10 cellular contexts compared by ENCODE assay signal in genomic region chr11:130737866-130738431, GRCh38.
DNase-seq lines count a peak whose midpoint lies in the region; ATAC-seq and TF ChIP-seq lines count a peak whose summit lies in the region.
"Had no signal": no experiment of that assay in that cellular context is flagged by ENCODE, and none has a peak within 500 bp of the region (broad histone marks: within the 10 kb centered on the region; RNA-seq: fewer than 3 reads in every experiment).

No MANE protein-coding gene starts in this region.

- CTCF ChIA-PET in SK-N-SH (lab: Yijun Ruan, JAX) = interaction anchor here (1.3 to 2.4 kb wide), 2 partner anchors 124 to 303 kb away, joined by 3 to 6 read pairs; no protein-coding TSS in a partner anchor
- CTCF ChIA-PET in activated naive CD4-positive, alpha-beta T cell treated with anti-CD3 and anti-CD28 coated beads, Interleukin-2, amount 10 ng/mL, durations not matched to agents 7 days and 5 days (lab: Charles Lee) = interaction anchor here (1.3 kb wide), 1 partner anchor 307 kb away, joined by 3 read pairs; no protein-coding TSS in a partner anchor

- peaks cover 22% of the 10 kb centered on the region for H3K9me3 Mint-ChIP-seq in activated naive CD4-positive, alpha-beta T cell treated with anti-CD3 and anti-CD28 coated beads, Interleukin-2, amount 10 ng/mL, durations not matched to agents 7 days and 5 days

- H3K36me3 ChIP-seq in SK-N-SH (replicated peaks in 1 of 2; ENCODE audit: control insufficient read depth in 1 of 2, insufficient read depth in 2 of 2, low read length in 1 of 2) (peaks cover 0 to 6% of the 10 kb centered on the region in 2 experiments), colonic mucosa (no peaks in the 10 kb centered on the region)

- H3K36me3 Mint-ChIP-seq in activated naive CD4-positive, alpha-beta T cell treated with anti-CD3 and anti-CD28 coated beads, Interleukin-2, amount 10 ng/mL, durations not matched to agents 7 days and 5 days = no peaks in the 10 kb centered on the region

- DNase-seq in DMS 273 (lab: John Stamatoyannopoulos, UW; ENCODE audit: unreplicated experiment) (peak; percentile 46), SK-N-SH (peak; percentile 47), cardiac septum (ENCODE audit: low spot score) (peak; percentile 79), renal cortical epithelial cell (ENCODE audit: low read depth) (peak; percentile 33), colonic mucosa (no peak)
- DNase-seq in activated naive CD4-positive, alpha-beta T cell treated with anti-CD3 and anti-CD28 coated beads, Interleukin-2, amount 10 ng/mL, durations not matched to agents 7 days and 5 days = no peak
- DNase-seq: NCI-H187 treated with DMSO at 0.1 percent for 48 hours had no signal

- intact Hi-C loops in cardiac septum (cut with DNase I) (loop anchor here (5.0 kb wide), 1 partner anchor 66 kb away; no protein-coding TSS in a partner anchor), colonic mucosa (cut with DNase I) (no loop called here)

- H3K79me2 ChIP-seq in SK-N-SH (ENCODE audit: insufficient read depth) = no peaks in the 10 kb centered on the region

- H3K4me2 ChIP-seq in SK-N-SH = peak overlapping the region; percentile 59

- ATAC-seq in HG03039 (IDR thresholded peaks at IDR 0.05; ENCODE audit: unreplicated experiment) (no peak), HG03378 (IDR thresholded peaks at IDR 0.05; ENCODE audit: unreplicated experiment) (no peak)
- ATAC-seq: WTC11 had no signal

- H2AFZ ChIP-seq in SK-N-SH (ENCODE audit: low read depth) = peak overlapping the region; percentile 76; the same call in 1 of the 2 replicates

- no peaks in the 10 kb centered on the region for H3K9me2 ChIP-seq in SK-N-SH

- H3K27ac ChIP-seq in SK-N-SH (ENCODE audit: low read depth in 2 of 2, low read length in 1 of 2) (peak overlapping the region; percentile 64 to 66; a peak in 3 of 4 replicates), colonic mucosa (no peak overlapping the region)

- H4K20me1 ChIP-seq in SK-N-SH (ENCODE audit: insufficient read depth) = no peaks in the 10 kb centered on the region

- peaks cover 26% of the 10 kb centered on the region for H3F3A ChIP-seq in SK-N-SH (replicated peaks; ENCODE audit: insufficient read depth)

- H3K4me3 ChIP-seq in SK-N-SH (ENCODE audit: low read depth in 2 of 2, low read length in 1 of 2) (peak overlapping the region; percentile 22 to 23; a peak in 1 of 4 replicates), colonic mucosa (no peak overlapping the region)

- TF ChIP-seq CTCF in SK-N-SH (IDR thresholded peaks at IDR 0.05) = no peak
- TF ChIP-seq CTCF in colonic mucosa (IDR thresholded peaks at IDR 0.05) = no peak

- no peaks in the 10 kb centered on the region for H3K27me3 Mint-ChIP-seq in activated naive CD4-positive, alpha-beta T cell treated with anti-CD3 and anti-CD28 coated beads, Interleukin-2, amount 10 ng/mL, durations not matched to agents 7 days and 5 days

- H3K27ac Mint-ChIP-seq in activated naive CD4-positive, alpha-beta T cell treated with anti-CD3 and anti-CD28 coated beads, Interleukin-2, amount 10 ng/mL, durations not matched to agents 7 days and 5 days = no peak overlapping the region
- H3K27ac Mint-ChIP-seq: WTC11 had no signal

- H3K27me3 ChIP-seq in SK-N-SH (ENCODE audit: insufficient read depth) (no peaks in the 10 kb centered on the region), colonic mucosa (no peaks in the 10 kb centered on the region)

- H3K4me3 Mint-ChIP-seq in activated naive CD4-positive, alpha-beta T cell treated with anti-CD3 and anti-CD28 coated beads, Interleukin-2, amount 10 ng/mL, durations not matched to agents 7 days and 5 days = no peak overlapping the region
- H3K4me3 Mint-ChIP-seq: WTC11 had no signal

- H3K9ac ChIP-seq in SK-N-SH (peak overlapping the region; percentile 30), colonic mucosa (ENCODE audit: low read depth in 2 of 2, low read length in 2 of 2) (no peak overlapping the region)

- H3K4me1 Mint-ChIP-seq in activated naive CD4-positive, alpha-beta T cell treated with anti-CD3 and anti-CD28 coated beads, Interleukin-2, amount 10 ng/mL, durations not matched to agents 7 days and 5 days = peaks cover 22% of the 10 kb centered on the region

- peak in 1 of 2 experiments; percentile 83; a peak in 1 of 4 replicates for TF ChIP-seq EP300 in SK-N-SH (IDR thresholded peaks at IDR 0.05; ENCODE audit: borderline replicate concordance in 1 of 2, low read depth in 1 of 2, low read length in 1 of 2)

- POLR2A ChIA-PET in SK-N-SH (lab: Yijun Ruan, JAX) = no interaction called here

- 14% methylated on average over 12 of the region's 12 CpGs for WGBS in SK-N-SH (ENCODE audit: low lambda C conversion rate)

- H3K4me1 ChIP-seq in SK-N-SH (ENCODE audit: control insufficient read depth in 1 of 2, insufficient read depth in 2 of 2, low read depth in 1 of 2, low read length in 1 of 2) (peaks cover 4 to 7% of the 10 kb centered on the region in 2 experiments; a peak in 3 of 4 replicates), colonic mucosa (no peaks in the 10 kb centered on the region)

- TF ChIP-seq RAD21 in SK-N-SH (IDR thresholded peaks at IDR 0.05; ENCODE audit: low read length) = no peak

- peaks cover 16% of the 10 kb centered on the region; the same call in 1 of the 2 replicates for H3K9me3 ChIP-seq in SK-N-SH
- no peaks in the 10 kb centered on the region for H3K9me3 ChIP-seq in colonic mucosa

TF ChIP-seq in SK-N-SH, 30 proteins besides CTCF, POLR2A, EP300 and RAD21 (continues in another document):
- TF ChIP-seq ELF1 (IDR thresholded peaks at IDR 0.05) (no peak), SMC3 (IDR thresholded peaks at IDR 0.05; ENCODE audit: low read depth, low read length) (no peak), USF2 (IDR thresholded peaks at IDR 0.05; ENCODE audit: borderline replicate concordance, low read depth, low read length) (no peak), GABPA (IDR thresholded peaks at IDR 0.05; ENCODE audit: low read depth) (no peak), TEAD4 (IDR thresholded peaks at IDR 0.05; ENCODE audit: borderline replicate concordance, insufficient read depth) (peak; percentile 64), NFIC (IDR thresholded peaks at IDR 0.05; ENCODE audit: borderline replicate concordance) (peak; percentile 82), TCF12 (IDR thresholded peaks at IDR 0.05) (peak; percentile 84), FOXM1 (IDR thresholded peaks at IDR 0.05; ENCODE audit: low read depth) (peak; percentile 53; the same call in 1 of the 2 replicates), FOXJ3 (CRISPR knock-in tag; IDR thresholded peaks at IDR 0.05) (no peak), USF1 (IDR thresholded peaks at IDR 0.05; ENCODE audit: borderline replicate concordance, low read depth) (no peak), RXRA (IDR thresholded peaks at IDR 0.05; ENCODE audit: borderline replicate concordance, low read depth) (0 out of 2 replicates have a peak, but pooled peaks have one; percentile 57), YY1 (IDR thresholded peaks at IDR 0.05; ENCODE audit: low read depth) (no peak), MAX (IDR thresholded peaks at IDR 0.05; ENCODE audit: low read depth) (0 out of 2 replicates have a peak, but pooled peaks have one; percentile 39), RCOR1 (IDR thresholded peaks at IDR 0.05; ENCODE audit: low read length) (no peak; the same call in 1 of the 2 replicates), SIN3A (IDR thresholded peaks at IDR 0.05; ENCODE audit: borderline replicate concordance, low read depth, low read length) (0 out of 2 replicates have a peak, but pooled peaks have one; percentile 44), MXI1 (IDR thresholded peaks at IDR 0.05; ENCODE audit: low read depth, low read length) (0 out of 2 replicates have a peak, but pooled peaks have one; percentile 46), JUND (IDR thresholded peaks at IDR 0.05) (peak; percentile 59), FOSL2 (IDR thresholded peaks at IDR 0.05; ENCODE audit: borderline replicate concordance, low read depth) (peak; percentile 34; the same call in 1 of the 2 replicates), PBX3 (IDR thresholded peaks at IDR 0.05) (peak; percentile 70)

Comparison
In these comparisons a context has a peak if more than half of its experiments do, and no peak if none do; other contexts are left out.
1. DNase-seq: peak in DMS 273 (single experiment), SK-N-SH (single experiment), cardiac septum (single experiment) and renal cortical epithelial cell (single experiment); none in activated naive CD4-positive, alpha-beta T cell treated with anti-CD3 and anti-CD28 coated beads, Interleukin-2, amount 10 ng/mL, durations not matched to agents 7 days and 5 days (single experiment) and colonic mucosa (single experiment).